23 cellular contexts compared by ENCODE assay signal in the genomic region with DNA sequence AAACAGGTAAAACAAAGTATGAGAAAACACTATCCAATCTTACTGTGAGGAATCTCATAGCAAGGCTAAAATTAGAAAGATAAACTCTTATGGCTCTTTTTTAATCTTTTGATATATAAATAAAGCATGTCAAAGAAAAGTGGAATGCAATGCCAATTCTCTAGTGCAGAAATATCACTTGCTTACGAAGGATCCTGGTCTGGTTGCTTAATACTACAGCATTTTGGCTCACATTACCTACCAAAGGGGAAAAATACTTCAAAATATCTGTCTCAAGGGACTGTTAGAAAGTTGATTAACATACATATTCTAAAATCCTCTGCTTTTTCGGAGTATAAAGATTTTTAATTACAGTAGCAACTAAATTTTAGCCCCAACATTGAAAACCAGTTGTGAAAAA.
"Had no signal": no experiment of that assay in that cellular context is flagged by ENCODE, and none has a peak within 500 bp of the region (broad histone marks: within the 10 kb centered on the region; RNA-seq: fewer than 3 reads in every experiment).

No MANE protein-coding gene starts in this region.

- DNase-seq: activated CD4-positive, alpha-beta T cell treated with anti-CD3 and anti-CD28 coated beads, Interleukin-2, amount 10 ng/mL, durations not matched to agents 24 days and 14 days; activated CD4-positive, CD25-positive, alpha-beta regulatory T cell; activated CD8-positive, alpha-beta T cell treated with anti-CD3 and anti-CD28 coated beads for 36 hours; activated naive CD4-positive, alpha-beta T cell; activated naive CD8-positive, alpha-beta T cell treated with anti-CD3 and anti-CD28 coated beads for 36 hours; activated T-cell treated with anti-CD3 and anti-CD28 coated beads, Interleukin-2, amount 50 U/mL, for 1 hour; brain microvascular endothelial cell; effector memory CD4-positive, alpha-beta T cell; esophagus squamous epithelium; foreskin keratinocyte; glutamatergic neuron; kidney; mesenchymal stem cell; naive thymus-derived CD8-positive, alpha-beta T cell; posterior cingulate gyrus; SK-N-SH; stimulated activated CD4-positive, alpha-beta T cell treated with anti-CD3 and anti-CD28 coated beads, Interleukin-2, amount 100 ng/mL, for 24 hours; stimulated activated naive CD4-positive, alpha-beta T cell treated with Interleukin-2 at 50 U/mL for 16 hours; substantia nigra; transverse colon had no signal

- H3K27ac ChIP-seq: brain microvascular endothelial cell, esophagus squamous epithelium, foreskin keratinocyte, transverse colon, vagina had no signal

- H3K4me1 ChIP-seq: esophagus squamous epithelium, foreskin keratinocyte, vagina had no signal

- H3K9me3 Mint-ChIP-seq: activated CD4-positive, alpha-beta T cell treated with anti-CD3 and anti-CD28 coated beads, Interleukin-2, amount 10 ng/mL, durations not matched to agents 24 days and 14 days; activated CD8-positive, alpha-beta T cell treated with anti-CD3 and anti-CD28 coated beads for 36 hours; activated naive CD8-positive, alpha-beta T cell treated with anti-CD3 and anti-CD28 coated beads for 36 hours; activated T-helper 17 cell treated with anti-CD3 and anti-CD28 coated beads, Interleukin-2, amount 50 U/mL, for 72 hours; naive thymus-derived CD8-positive, alpha-beta T cell had no signal

- H3K27ac Mint-ChIP-seq: activated CD4-positive, alpha-beta T cell treated with anti-CD3 and anti-CD28 coated beads, Interleukin-2, amount 10 ng/mL, durations not matched to agents 24 days and 14 days; activated CD8-positive, alpha-beta T cell treated with anti-CD3 and anti-CD28 coated beads for 36 hours; activated naive CD8-positive, alpha-beta T cell treated with anti-CD3 and anti-CD28 coated beads for 36 hours; activated T-helper 17 cell treated with anti-CD3 and anti-CD28 coated beads, Interleukin-2, amount 50 U/mL, for 72 hours had no signal

- H3K4me3 ChIP-seq: esophagus squamous epithelium, transverse colon, vagina had no signal

- ATAC-seq: activated CD8-positive, alpha-beta T cell treated with anti-CD3 and anti-CD28 coated beads for 36 hours; activated T-helper 17 cell treated with anti-CD3 and anti-CD28 coated beads, Interleukin-2, amount 50 U/mL, for 72 hours; foreskin keratinocyte; left lobe of liver; naive thymus-derived CD8-positive, alpha-beta T cell had no signal

- H3K9me3 ChIP-seq: esophagus squamous epithelium, SK-N-SH, transverse colon, vagina had no signal

- H3K27me3 Mint-ChIP-seq: activated CD4-positive, alpha-beta T cell treated with anti-CD3 and anti-CD28 coated beads, Interleukin-2, amount 10 ng/mL, durations not matched to agents 24 days and 14 days; activated CD8-positive, alpha-beta T cell treated with anti-CD3 and anti-CD28 coated beads for 36 hours; activated naive CD8-positive, alpha-beta T cell treated with anti-CD3 and anti-CD28 coated beads for 36 hours; activated T-helper 17 cell treated with anti-CD3 and anti-CD28 coated beads, Interleukin-2, amount 50 U/mL, for 72 hours; naive thymus-derived CD8-positive, alpha-beta T cell had no signal

- H3K4me3 Mint-ChIP-seq: activated CD4-positive, alpha-beta T cell treated with anti-CD3 and anti-CD28 coated beads, Interleukin-2, amount 10 ng/mL, durations not matched to agents 24 days and 14 days; activated CD8-positive, alpha-beta T cell treated with anti-CD3 and anti-CD28 coated beads for 36 hours; activated naive CD8-positive, alpha-beta T cell treated with anti-CD3 and anti-CD28 coated beads for 36 hours; activated T-helper 17 cell treated with anti-CD3 and anti-CD28 coated beads, Interleukin-2, amount 50 U/mL, for 72 hours; naive thymus-derived CD8-positive, alpha-beta T cell had no signal

- H3K27me3 ChIP-seq: brain microvascular endothelial cell, esophagus squamous epithelium, foreskin keratinocyte, transverse colon, vagina had no signal
